1 cellular context compared by ENCODE assay signal in the genomic region with DNA sequence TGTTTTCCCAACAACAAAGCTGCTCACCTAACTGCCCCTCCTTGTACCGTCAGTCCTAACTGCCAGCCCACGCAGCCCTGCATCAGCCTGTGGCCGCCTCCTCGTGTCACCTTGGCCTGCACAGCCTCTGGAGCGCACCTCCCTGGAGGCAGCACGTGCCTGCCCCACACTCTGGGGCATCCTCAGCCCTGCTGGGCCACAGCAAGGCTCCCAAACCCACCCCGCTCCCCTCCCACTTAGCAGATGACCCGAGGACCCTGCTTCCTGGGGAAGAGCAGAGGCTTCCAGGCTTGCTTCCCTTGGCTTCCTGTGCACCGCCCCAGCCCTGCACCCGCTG.
A peak's percentile ranks its signal among the peaks of the same experiment; 100 is the strongest.
TF ChIP-seq lines count a peak whose summit lies in the region.

No MANE protein-coding gene starts in this region.

TF ChIP-seq in H1, 55 proteins besides CTCF, POLR2A, EP300 and RAD21 (continued from another document):
- TF ChIP-seq, protein P1, sequence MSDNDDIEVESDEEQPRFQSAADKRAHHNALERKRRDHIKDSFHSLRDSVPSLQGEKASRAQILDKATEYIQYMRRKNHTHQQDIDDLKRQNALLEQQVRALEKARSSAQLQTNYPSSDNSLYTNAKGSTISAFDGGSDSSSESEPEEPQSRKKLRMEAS (IDR thresholded peaks at IDR 0.05) = peak; percentile 57
TF ChIP-seq in H1: peak in this region for 1.
